Comparison of ENCODE assay signal across 1 cellular context in the genomic region with DNA sequence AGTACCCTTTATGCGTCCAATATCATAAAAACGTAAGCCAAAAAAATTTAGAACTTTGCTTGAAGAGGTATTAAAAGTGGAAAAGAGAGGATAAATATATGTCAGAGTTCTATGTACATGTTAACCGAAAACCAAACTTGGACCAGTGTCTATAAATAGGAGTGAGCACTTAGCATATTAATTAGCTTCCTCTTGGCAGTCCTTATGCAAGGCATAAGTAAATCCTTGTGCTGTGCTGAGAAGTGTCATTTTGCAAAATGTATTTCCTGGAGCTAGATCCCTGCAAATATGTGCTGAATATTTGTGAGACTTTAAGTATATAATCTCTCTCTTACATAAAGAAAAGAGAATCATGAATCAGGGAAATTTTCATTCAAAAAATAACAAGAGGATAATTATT.
TF ChIP-seq lines count a peak whose summit lies in the region.

No MANE protein-coding gene starts in this region.

TF ChIP-seq in GM12878, 131 proteins besides CTCF, POLR2A, EP300 and RAD21 (continued from another document):
- TF ChIP-seq, protein P1, sequence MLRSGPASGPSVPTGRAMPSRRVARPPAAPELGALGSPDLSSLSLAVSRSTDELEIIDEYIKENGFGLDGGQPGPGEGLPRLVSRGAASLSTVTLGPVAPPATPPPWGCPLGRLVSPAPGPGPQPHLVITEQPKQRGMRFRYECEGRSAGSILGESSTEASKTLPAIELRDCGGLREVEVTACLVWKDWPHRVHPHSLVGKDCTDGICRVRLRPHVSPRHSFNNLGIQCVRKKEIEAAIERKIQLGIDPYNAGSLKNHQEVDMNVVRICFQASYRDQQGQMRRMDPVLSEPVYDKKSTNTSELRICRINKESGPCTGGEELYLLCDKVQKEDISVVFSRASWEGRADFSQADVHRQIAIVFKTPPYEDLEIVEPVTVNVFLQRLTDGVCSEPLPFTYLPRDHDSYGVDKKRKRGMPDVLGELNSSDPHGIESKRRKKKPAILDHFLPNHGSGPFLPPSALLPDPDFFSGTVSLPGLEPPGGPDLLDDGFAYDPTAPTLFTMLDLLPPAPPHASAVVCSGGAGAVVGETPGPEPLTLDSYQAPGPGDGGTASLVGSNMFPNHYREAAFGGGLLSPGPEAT (IDR thresholded peaks at IDR 0.05; ENCODE audit: low read depth) = no peak
TF ChIP-seq in GM12878: peak in this region for 0.
